12 cellular contexts compared by ENCODE assay signal in the genomic region with DNA sequence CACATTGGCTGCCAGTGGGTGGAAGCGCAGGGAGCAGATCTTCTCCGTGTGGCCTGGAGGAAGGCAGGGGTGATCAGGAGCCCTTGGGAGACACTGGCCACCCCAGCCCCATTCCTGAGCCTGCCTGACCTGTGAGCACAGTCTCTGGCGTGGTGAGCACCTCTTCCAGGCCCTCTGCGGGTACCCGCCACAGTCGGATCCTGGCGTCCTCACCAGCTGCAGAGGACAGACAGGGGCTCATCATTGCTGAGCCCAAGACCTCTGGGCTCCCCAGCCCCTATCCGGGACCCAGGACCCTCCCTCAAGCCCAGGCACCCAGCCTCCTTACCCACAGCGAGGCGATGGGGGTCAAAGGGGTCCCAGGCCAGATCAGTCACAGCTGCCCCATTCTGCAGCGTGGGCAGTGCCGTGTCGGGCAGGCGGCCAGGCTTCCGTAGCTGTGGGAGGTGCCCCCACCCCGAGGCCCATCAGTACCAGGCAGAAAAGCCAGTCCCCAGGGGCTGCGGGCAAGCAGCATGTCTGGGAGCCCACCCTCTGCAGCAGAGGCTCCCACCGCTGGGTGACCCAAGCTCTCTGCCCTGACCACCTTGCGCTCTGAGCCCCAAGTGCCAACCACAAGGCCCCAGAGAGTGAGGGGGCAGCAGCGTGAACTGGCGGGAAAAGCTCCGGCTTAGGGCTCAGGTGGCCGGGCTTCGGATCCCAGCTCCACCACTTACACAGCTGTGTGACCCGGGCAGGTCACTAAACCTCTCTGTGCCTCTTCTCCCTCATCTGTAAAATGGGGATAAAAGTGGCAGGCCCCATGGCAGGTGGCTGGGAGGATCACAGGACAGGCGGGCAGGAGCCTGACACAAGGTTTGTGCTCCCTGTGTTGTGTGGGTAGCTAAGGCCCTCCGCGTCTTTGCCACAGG. TPM values are rescaled to one million over a fixed set of nuclear protein-coding genes. Genes with fewer than 3 reads are reported as not detected.
"Had no signal": no experiment of that assay in that cellular context is flagged by ENCODE, and none has a peak within 500 bp of the region (broad histone marks: within the 10 kb centered on the region; RNA-seq: fewer than 3 reads in every experiment).

No MANE protein-coding gene starts in this region.

- H3K27ac ChIP-seq: cardiac muscle cell, tibial artery had no signal

- H3K4me3 ChIP-seq: cardiac muscle cell, dorsolateral prefrontal cortex, tibial artery had no signal

- H3K9me3 ChIP-seq: tibial artery had no signal

- H3K36me3 ChIP-seq: cardiac muscle cell had no signal

- H3K27me3 ChIP-seq: cardiac muscle cell, dorsolateral prefrontal cortex, tibial artery had no signal

- DNase-seq: activated CD8-positive, alpha-beta memory T cell treated with anti-CD3 and anti-CD28 coated beads, Interleukin-2, amount 50 U/mL, for 4 hours; activated effector memory CD4-positive, alpha-beta T cell treated with Interleukin-2 at 50 U/mL for 16 hours; activated naive CD4-positive, alpha-beta T cell treated with anti-CD3 and anti-CD28 coated beads, Interleukin-2, amount 10 ng/mL, durations not matched to agents 7 days and 5 days; activated T-cell treated with anti-CD3 and anti-CD28 coated beads, Interleukin-2, amount 50 U/mL, for 4 hours; stimulated activated CD4-positive, alpha-beta T cell treated with anti-CD3 and anti-CD28 coated beads, Interleukin-12 subunit alpha, Interleukin-12 subunit beta, amount 100 ng/mL, for 4 hours; stimulated activated CD4-positive, alpha-beta T cell treated with anti-CD3 and anti-CD28 coated beads, Interleukin-1b, Interleukin-23, amount 100 ng/mL, for 48 hours; stimulated activated CD8-positive, alpha-beta memory T cell treated with anti-CD3 and anti-CD28 coated beads, Interleukin-4, amount 100 ng/mL, for 48 hours; stimulated activated naive CD4-positive, alpha-beta T cell treated with Interleukin-2 at 50 U/mL for 16 hours; tibial artery had no signal

RNA-seq across cellular contexts. Expression of a gene that starts 10.4 kb away (rescaled TPM):
- total RNA-seq: activated CD4-positive, alpha-beta T cell treated with anti-CD3 and anti-CD28 coated beads, Interleukin-2, amount 10 ng/mL, durations not matched to agents 7 days and 5 days had no signal
